Comparison of ENCODE assay signal across 8 cellular contexts in genomic region chr6:120826253-120826652, GRCh38.
DNase-seq lines count a peak whose midpoint lies in the region; ATAC-seq, FAIRE-seq and TF ChIP-seq lines count a peak whose summit lies in the region.

No MANE protein-coding gene starts in this region.

- DNase-seq in AG10803 (ENCODE audit: low read depth) = no peak
- DNase-seq in NT2/D1 (ENCODE audit: low read depth, low spot score) = peak; percentile 9
- DNase-seq in fibroblast of mammary gland (ENCODE audit: low read depth) = peak; percentile 6
- DNase-seq in upper lobe of right lung = no peak
- no peak for DNase-seq in GM19239 (ENCODE audit: insufficient read length, low spot score)
- no peak for DNase-seq in HTR-8/SVneo (ENCODE audit: insufficient read length, low spot score)
- no peak for DNase-seq in cortex of kidney (lab: John Stamatoyannopoulos, UW)

- H3K4me1 ChIP-seq in NT2/D1 (ENCODE audit: insufficient read depth, insufficient read length) = no peaks in the 10 kb centered on the region
- no peaks in the 10 kb centered on the region for H3K4me1 ChIP-seq in upper lobe of right lung

- no peak overlapping the region for H3K9ac ChIP-seq in NT2/D1 (ENCODE audit: insufficient read length, low read depth)

- peak; percentile 23 for TF ChIP-seq CTCF in AG10803 (conservative IDR thresholded peaks at IDR 0.05; ENCODE audit: low read length)
- peak; percentile 42 for TF ChIP-seq CTCF in fibroblast of mammary gland (conservative IDR thresholded peaks at IDR 0.05; ENCODE audit: control insufficient read depth, insufficient read depth, low read depth, low read length)
- TF ChIP-seq CTCF in upper lobe of right lung (IDR thresholded peaks at IDR 0.05) = peak; percentile 42

- intact Hi-C loops in upper lobe of right lung (cut with DNase I) = no loop called here

- H3K36me3 ChIP-seq in NT2/D1 (ENCODE audit: insufficient read depth, insufficient read length, low read length) (no peaks in the 10 kb centered on the region), upper lobe of right lung (no peaks in the 10 kb centered on the region)

- no peak overlapping the region for H3K27ac ChIP-seq in upper lobe of right lung

- FAIRE-seq in GM19239 (lab: Jason Lieb, UNC) (no peak), HTR-8/SVneo (lab: Jason Lieb, UNC) (no peak)

- H3K9me3 ChIP-seq in NT2/D1 (ENCODE audit: insufficient read depth, low read length) = no peaks in the 10 kb centered on the region
- no peaks in the 10 kb centered on the region for H3K9me3 ChIP-seq in upper lobe of right lung

- H3K4me3 ChIP-seq in AG10803 (ENCODE audit: low read length) (no peak overlapping the region), NT2/D1 (ENCODE audit: insufficient read length, low read depth) (no peak overlapping the region), fibroblast of mammary gland (ENCODE audit: control insufficient read depth, low read depth, low read length) (no peak overlapping the region), upper lobe of right lung (no peak overlapping the region)

- peak; percentile 56 for ATAC-seq in GM18502 (IDR thresholded peaks at IDR 0.05; ENCODE audit: poor library complexity, unreplicated experiment)
- ATAC-seq in upper lobe of right lung = peak; percentile 42

- H3K27me3 ChIP-seq in NT2/D1 (ENCODE audit: insufficient read depth, insufficient read length) (no peaks in the 10 kb centered on the region), upper lobe of right lung (no peaks in the 10 kb centered on the region)

Comparison
In these comparisons a context has a peak if more than half of its experiments do, and no peak if none do; other contexts are left out.
1. DNase-seq: peak in NT2/D1 (single experiment) and fibroblast of mammary gland (single experiment); none in AG10803 (single experiment), upper lobe of right lung (single experiment), GM19239 (single experiment), HTR-8/SVneo (single experiment) and cortex of kidney (single experiment).
2. Peak in every context shown above with its lines, with median percentiles within 50 percentile points of each other: CTCF ChIP-seq.